ENCODE assay signal across 9 cellular contexts in genomic region chr10:116765549-116766162, GRCh38. TPM values are rescaled to one million over a fixed set of nuclear protein-coding genes. Genes with fewer than 3 reads are reported as not detected.
DNase-seq lines count a peak whose midpoint lies in the region; ATAC-seq, FAIRE-seq and TF ChIP-seq lines count a peak whose summit lies in the region.
"Had no signal": no experiment of that assay in that cellular context is flagged by ENCODE, and none has a peak within 500 bp of the region (broad histone marks: within the 10 kb centered on the region; RNA-seq: fewer than 3 reads in every experiment).

No MANE protein-coding gene starts in this region.

- no peaks in the 10 kb centered on the region for H3K9me1 ChIP-seq in K562 (ENCODE audit: control insufficient read depth, insufficient read depth, low read length)

- no peak overlapping the region for H3K4me2 ChIP-seq in Karpas-422 (ENCODE audit: low read depth, low read length, poor library complexity, severe bottlenecking)
- no peak overlapping the region for H3K4me2 ChIP-seq in K562 (ENCODE audit: insufficient read depth, low read length)

- 0 out of 2 replicates have a peak, but pooled peaks cover 5% of the 10 kb centered on the region for H4K20me1 ChIP-seq in Karpas-422 (ENCODE audit: insufficient read depth, low read depth, low read length)
- H4K20me1 ChIP-seq in K562 (replicated peaks; ENCODE audit: control insufficient read depth, insufficient read depth, low read length), result no peaks in the 10 kb centered on the region

- 7% methylated on average over 7 of the region's 10 CpGs for whole genome bisulfite sequencing in K562 (ENCODE audit: insufficient coverage, low coverage, missing lambda C conversion rate)

- no peak for TF ChIP-seq EP300 in K562 (IDR thresholded peaks at IDR 0.05; ENCODE audit: low read length)

- TF ChIP-seq RAD21 in K562 (CRISPR knock-in tag; conservative IDR thresholded peaks at IDR 0.05 in 1 of 2, IDR thresholded peaks at IDR 0.05 in 1 of 2), result peak; percentile 13 to 52; a peak in 2 of 4 replicates

- no TSS peak for BruUV-seq in K562 (replicated peaks; lab: Mats Ljungman, UMichigan)

- TF ChIP-seq CTCF in D721Med (IDR thresholded peaks at IDR 0.05; ENCODE audit: insufficient read depth, missing control alignments) (peak; percentile 11), K562 (IDR thresholded peaks at IDR 0.05 in 2 of 3, conservative IDR thresholded peaks at IDR 0.05 in 1 of 3; ENCODE audit: insufficient read depth in 2 of 3, low read depth in 1 of 3, low read length in 3 of 3) (peak; percentile 61 to 68 (median 64)), osteocyte (IDR thresholded peaks at IDR 0.05) (peak; percentile 14)

- H3K36me3 Mint-ChIP-seq in osteocyte (ENCODE audit: unreplicated experiment), result no peaks in the 10 kb centered on the region

- H3K79me2 ChIP-seq in Karpas-422 (ENCODE audit: low read length) (no peaks in the 10 kb centered on the region), K562 (ENCODE audit: control insufficient read depth, insufficient read depth, low read length) (no peaks in the 10 kb centered on the region)

- H3K36me3 ChIP-seq in Karpas-422 (ENCODE audit: insufficient read depth, low read length) (no peaks in the 10 kb centered on the region), K562 (ENCODE audit: control insufficient read depth, insufficient read depth, low read length) (no peaks in the 10 kb centered on the region)

- no peaks in the 10 kb centered on the region for H3K9me2 ChIP-seq in Karpas-422 (replicated peaks; ENCODE audit: insufficient read depth, low read length)

- H3K4me1 Mint-ChIP-seq in osteocyte (ENCODE audit: unreplicated experiment), result peaks cover 5% of the 10 kb centered on the region

- H3K27me3 Mint-ChIP-seq in osteocyte (ENCODE audit: unreplicated experiment), result peaks cover 9% of the 10 kb centered on the region

- H3K9me3 ChIP-seq in Karpas-422 (ENCODE audit: low read length) (no peaks in the 10 kb centered on the region), K562 (replicated peaks; ENCODE audit: control insufficient read depth, insufficient read depth, low read depth, low read length) (no peaks in the 10 kb centered on the region)

- H3K4me3 ChIP-seq in Karpas-422 (ENCODE audit: low read length) (no peak overlapping the region), K562 (no peak overlapping the region)

- no peak overlapping the region for H3K4me3 Mint-ChIP-seq in osteocyte (ENCODE audit: unreplicated experiment)

- no peak overlapping the region for H3K27ac Mint-ChIP-seq in osteocyte (ENCODE audit: unreplicated experiment)

- H3K27ac ChIP-seq in Karpas-422 (ENCODE audit: low read length), result no peak overlapping the region
- H3K27ac ChIP-seq in K562 (ENCODE audit: extremely low read depth, low read depth, low read length), result no peak overlapping the region

- no peak for DNase-seq in D721Med (ENCODE audit: insufficient read length, low spot score)
- peak; percentile 79 for DNase-seq in Karpas-422
- DNase-seq in K562 (ENCODE audit: extremely low read depth in 1 of 4, low spot score in 3 of 4), result peak; percentile 55 to 61 (median 58)
- DNase-seq in osteocyte (ENCODE audit: extremely low spot score, unreplicated experiment), result no peak
- no peak for DNase-seq in H54 (ENCODE audit: insufficient read length, low spot score)
- no peak for DNase-seq in GM19240 (ENCODE audit: insufficient read length, low spot score)

- no peaks in the 10 kb centered on the region for H3K4me1 ChIP-seq in Karpas-422 (ENCODE audit: low read length)
- no peaks in the 10 kb centered on the region; a peak in 1 of 5 replicates for H3K4me1 ChIP-seq in K562 (replicated peaks in 1 of 2; ENCODE audit: control insufficient read depth in 2 of 2, insufficient read depth in 2 of 2, low read length in 2 of 2)

- TF ChIP-seq POLR2A in K562 (conservative IDR thresholded peaks at IDR 0.05) (no peak), H54 (IDR thresholded peaks at IDR 0.05; ENCODE audit: low read depth, low read length) (no peak)

- intact Hi-C loops in K562 (cut with micrococcal nuclease), result loop anchor here (1.0 to 2.0 kb wide), 2 partner anchors 75 to 83 kb away; no protein-coding TSS in a partner anchor

- H3K27me3 ChIP-seq in Karpas-422 (ENCODE audit: low read length), result no peaks in the 10 kb centered on the region
- H3K27me3 ChIP-seq in K562 (ENCODE audit: control insufficient read depth in 2 of 2, insufficient read depth in 2 of 2, low read length in 2 of 2), result peaks cover 0 to 20% of the 10 kb centered on the region in 2 experiments; a peak in 3 of 5 replicates

- peaks cover 9% of the 10 kb centered on the region for H3K9me3 Mint-ChIP-seq in osteocyte (ENCODE audit: unreplicated experiment)

- H3K9ac ChIP-seq in Karpas-422 (ENCODE audit: low read length) (no peak overlapping the region), K562 (ENCODE audit: insufficient read depth in 1 of 2, low read depth in 2 of 2, low read length in 2 of 2) (no peak overlapping the region)

- peak; percentile 91 for ATAC-seq in K562
- ATAC-seq in GM21381 (IDR thresholded peaks at IDR 0.05; ENCODE audit: unreplicated experiment), result no peak
- no peak for ATAC-seq in GM18868 (IDR thresholded peaks at IDR 0.05; ENCODE audit: unreplicated experiment)

- FAIRE-seq in D721Med (lab: Jason Lieb, UNC) (no peak), K562 (lab: Jason Lieb, UNC) (peak; percentile 60), H54 (lab: Jason Lieb, UNC) (no peak)

- CTCF ChIA-PET in K562 (lab: Yijun Ruan, JAX; ENCODE audit: low intra/inter-chr PET ratio), result interaction anchor here (0.7 to 1.4 kb wide), 4 partner anchors 75 to 83 kb away, joined by 3 to 5 read pairs (median 4); no protein-coding TSS in a partner anchor

- POLR2A ChIA-PET in K562 (lab: Yijun Ruan, JAX), result interaction anchor here (0.6 kb wide), 1 partner anchor 36 kb away, joined by 3 read pairs; no protein-coding TSS in a partner anchor

- in situ Hi-C loops in K562 (cut with MboI), result no loop called here

- no peak overlapping the region for H2AFZ ChIP-seq in Karpas-422 (ENCODE audit: low read length)
- no peak overlapping the region for H2AFZ ChIP-seq in K562 (ENCODE audit: low read depth, low read length)

TF ChIP-seq in K562, 482 proteins besides CTCF, POLR2A, EP300 and RAD21:
- TF ChIP-seq ETV5 (CRISPR knock-in tag; IDR thresholded peaks at IDR 0.05; ENCODE audit: low read depth), result no peak
- no peak for TF ChIP-seq NR4A1 (CRISPR knock-in tag; IDR thresholded peaks at IDR 0.05)
- no peak for TF ChIP-seq NR4A1 (tag; IDR thresholded peaks at IDR 0.05)
- no peak for TF ChIP-seq ZFPM2 (CRISPR knock-in tag; IDR thresholded peaks at IDR 0.05)
- no peak for TF ChIP-seq HDAC1 (IDR thresholded peaks at IDR 0.05)
- TF ChIP-seq ZKSCAN1 (IDR thresholded peaks at IDR 0.05; ENCODE audit: low read depth, low read length), result no peak
- no peak for TF ChIP-seq TSC22D4 (tag; IDR thresholded peaks at IDR 0.05)
- TF ChIP-seq SIN3B (IDR thresholded peaks at IDR 0.05; ENCODE audit: low read depth), result no peak
- no peak for TF ChIP-seq POLR3A (IDR thresholded peaks at IDR 0.05; ENCODE audit: borderline replicate concordance, extremely low read depth, insufficient read depth, insufficient read length)
- no peak for TF ChIP-seq SFPQ (IDR thresholded peaks at IDR 0.05; ENCODE audit: low read depth, low read length)
- no peak for TF ChIP-seq ZNF445 (CRISPR knock-in tag; IDR thresholded peaks at IDR 0.05; ENCODE audit: low read depth)
- TF ChIP-seq JUNB (CRISPR knock-in tag; conservative IDR thresholded peaks at IDR 0.05), result no peak
- TF ChIP-seq SRSF1 (IDR thresholded peaks at IDR 0.05; ENCODE audit: low read depth, low read length), result no peak
- no peak for TF ChIP-seq CBX1 (IDR thresholded peaks at IDR 0.05; ENCODE audit: low read depth)

RNA-seq across cellular contexts. Expression of gene HSPA12A, which starts 23.3 kb away (rescaled TPM):
- 0.07 TPM in 2 replicates for total RNA-seq in Karpas-422 (2014; rRNA removed; shearing (Covaris generic); ENCODE audit: low replicate concordance)
- 0.55 and 0.65 TPM in 2 replicates for total RNA-seq in K562 (2011; cell fraction: chromatin; rRNA removed; ENCODE audit: low replicate concordance)
- total RNA-seq in K562 (2011; cell fraction: nucleolus; rRNA removed), result 0.33 and 0.66 TPM in 2 replicates
- 0.38 TPM in 1 of 2 replicates, not detected in the other for total RNA-seq in K562 (2011; cell fraction: nucleoplasm; rRNA removed)
- total RNA-seq in K562 (2014; rRNA removed) (0.04 TPM in 1 of 2 replicates, not detected in the other), K562 (2014; rRNA removed; fragmentation: Illumina TruSeq; extraction: Trizol) (0.04 TPM in 1 of 2 replicates, not detected in the other), K562 (2015; rRNA removed; fragmentation: Illumina TruSeq; extraction: Trizol) (0.11 TPM in 1 of 2 replicates, not detected in the other), K562 (2021) (0.09 and 0.29 TPM in 2 replicates), osteocyte (3.9 and 4.0 TPM in 2 replicates)
- polyA plus RNA-seq in K562 (2011; rRNA removed) (0.07 and 0.18 TPM in 2 replicates), K562 (2014; fragmentation: Illumina TruSeq; extraction: Trizol) (0.03 TPM in 1 of 2 replicates, not detected in the other), K562 (2014; fragmentation: Nextera tagmentation; extraction: Ambion mirVana) (under 1 TPM in 1 of 2 experiments, not detected in 1; 0.01 TPM), K562 (2014; rRNA removed) (0.08 TPM in 1 of 2 replicates, not detected in the other)
- 0.01 TPM in 2 replicates for polyA plus RNA-seq in K562 (2011; cell fraction: cytosol; rRNA removed)
- polyA plus RNA-seq in K562 (2011; cell fraction: nucleus; rRNA removed), result 0.10 and 0.52 TPM in 2 replicates
- polyA plus RNA-seq in K562 (2012), result 0.07 and 0.08 TPM in 2 replicates
- polyA minus RNA-seq in K562 (2011; rRNA and poly(A)+ RNA removed), result 0.24 and 0.28 TPM in 2 replicates
- polyA minus RNA-seq in K562 (2011; cell fraction: cytosol; rRNA and poly(A)+ RNA removed), result not detected in 2 replicates
- 0.11 TPM in 1 of 2 replicates, not detected in the other for polyA minus RNA-seq in K562 (2011; cell fraction: nucleus; rRNA and poly(A)+ RNA removed)
- total RNA-seq: activated CD8-positive, alpha-beta memory T cell treated with anti-CD3 and anti-CD28 coated beads for 36 hours had no signal

Comparison
In these comparisons a context has a peak if more than half of its experiments do, and no peak if none do; other contexts are left out.
1. DNase-seq: peak in Karpas-422 (single experiment) and K562 (4 of 4); none in D721Med (single experiment), osteocyte (single experiment), H54 (single experiment) and GM19240 (single experiment).
2. CTCF ChIP-seq: peak in every context shown above with its lines; median percentile 64 in K562; 14 in osteocyte; 11 in D721Med.